1 cellular context compared by ENCODE assay signal in genomic region chr6:158040051-158040803, GRCh38.
A peak's percentile ranks its signal among the peaks of the same experiment; 100 is the strongest.
TF ChIP-seq lines count a peak whose summit lies in the region.

No MANE protein-coding gene starts in this region.

TF ChIP-seq in A549, 52 proteins besides CTCF, POLR2A, EP300 and RAD21 (continued from another document):
- TF ChIP-seq E2F6 (IDR thresholded peaks at IDR 0.05; ENCODE audit: borderline replicate concordance, low read depth) = no peak
- no peak for TF ChIP-seq HOXA7 (CRISPR knock-in tag; IDR thresholded peaks at IDR 0.05)
- TF ChIP-seq BCL3 (IDR thresholded peaks at IDR 0.05) = peak; percentile 76; the same call in 1 of the 3 replicates
- TF ChIP-seq ATOH8 (CRISPR knock-in tag; IDR thresholded peaks at IDR 0.05; ENCODE audit: low read depth) = no peak; the same call in 1 of the 2 replicates
- TF ChIP-seq NPAS2 (CRISPR knock-in tag; IDR thresholded peaks at IDR 0.05; ENCODE audit: borderline replicate concordance) = no peak
- no peak for TF ChIP-seq RFX5 (IDR thresholded peaks at IDR 0.05)
- peak; percentile 98 for TF ChIP-seq JUNB (IDR thresholded peaks at IDR 0.05)
- TF ChIP-seq MAX (IDR thresholded peaks at IDR 0.05) = peak; percentile 73
- TF ChIP-seq HOXB13 (CRISPR knock-in tag; IDR thresholded peaks at IDR 0.05; ENCODE audit: low read depth) = no peak
- no peak for TF ChIP-seq ZC3H11A (IDR thresholded peaks at IDR 0.05)
- TF ChIP-seq GATA3 (IDR thresholded peaks at IDR 0.05; ENCODE audit: borderline replicate concordance) = peak; percentile 97
- TF ChIP-seq SREBF2 (IDR thresholded peaks at IDR 0.05) = no peak
- TF ChIP-seq HEYL (CRISPR knock-in tag; IDR thresholded peaks at IDR 0.05) = no peak
- no peak for TF ChIP-seq POLR2AphosphoS2 (conservative IDR thresholded peaks at IDR 0.05; ENCODE audit: low read length)
- TF ChIP-seq HOXB5 (CRISPR knock-in tag; IDR thresholded peaks at IDR 0.05) = no peak
- no peak; the same call in 1 of the 2 replicates for TF ChIP-seq EHF (CRISPR knock-in tag; IDR thresholded peaks at IDR 0.05)
- TF ChIP-seq PHF8 (IDR thresholded peaks at IDR 0.05; ENCODE audit: borderline replicate concordance, low read depth) = no peak
- no peak for TF ChIP-seq BHLHE40 (IDR thresholded peaks at IDR 0.05; ENCODE audit: low read depth, low read length)
- TF ChIP-seq TFCP2L1 (CRISPR knock-in tag; IDR thresholded peaks at IDR 0.05) = 0 out of 2 replicates have a peak, but pooled peaks have one; percentile 27
- no peak for TF ChIP-seq RCOR1 (IDR thresholded peaks at IDR 0.05; ENCODE audit: low read depth, low read length)
- no peak for TF ChIP-seq FOXS1 (CRISPR knock-in tag; IDR thresholded peaks at IDR 0.05)
- TF ChIP-seq USF2 (IDR thresholded peaks at IDR 0.05) = no peak
- TF ChIP-seq NR3C1 (IDR thresholded peaks at IDR 0.05) = no peak
- no peak for TF ChIP-seq TP53 (CRISPR knock-in tag; IDR thresholded peaks at IDR 0.05)
- TF ChIP-seq RARB (CRISPR knock-in tag; IDR thresholded peaks at IDR 0.05) = no peak
- no peak for TF ChIP-seq ESRRA (IDR thresholded peaks at IDR 0.05; ENCODE audit: borderline replicate concordance, low read length)
- TF ChIP-seq JUN (IDR thresholded peaks at IDR 0.05) = peak; percentile 89 to 93
- TF ChIP-seq CEBPB (IDR thresholded peaks at IDR 0.05) = peak in 1 of 2 experiments; percentile 55; a peak in 1 of 4 replicates
- TF ChIP-seq HES2 (IDR thresholded peaks at IDR 0.05) = no peak
- no peak for TF ChIP-seq CHD4 (IDR thresholded peaks at IDR 0.05; ENCODE audit: borderline replicate concordance)
- no peak for TF ChIP-seq HMGXB4 (CRISPR knock-in tag; IDR thresholded peaks at IDR 0.05; ENCODE audit: borderline replicate concordance)
